In the genomic region with DNA sequence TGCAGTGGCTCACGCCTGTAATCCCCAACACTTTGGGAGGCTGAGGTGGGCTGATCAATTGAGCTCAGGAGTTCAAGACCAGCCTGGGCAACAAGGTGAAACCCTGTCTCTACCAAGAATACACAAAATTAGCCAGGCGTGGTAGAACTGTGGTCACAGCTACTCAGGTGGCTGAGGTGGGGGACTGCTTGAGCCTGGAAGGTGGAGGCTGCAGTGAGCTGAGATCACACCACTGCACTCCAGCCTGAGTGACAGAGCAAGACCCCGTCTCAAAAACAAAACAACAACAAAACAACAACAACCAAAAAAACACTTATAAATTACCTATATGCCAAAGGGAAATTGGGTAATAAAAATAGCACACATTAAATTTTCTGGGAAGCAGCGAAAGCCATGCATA, we compare ENCODE assay signal across 9 cellular contexts.
DNase-seq lines count a peak whose midpoint lies in the region; ATAC-seq and TF ChIP-seq lines count a peak whose summit lies in the region.
"Had no signal": no experiment of that assay in that cellular context is flagged by ENCODE, and none has a peak within 500 bp of the region (broad histone marks: within the 10 kb centered on the region; RNA-seq: fewer than 3 reads in every experiment).

No MANE protein-coding gene starts in this region.

- peak overlapping the region; percentile 94 to 96 for H3K27ac Mint-ChIP-seq in T-cell
- H3K27ac Mint-ChIP-seq in nephron, result peak overlapping the region in 2 of 3 experiments; percentile 23 to 62

- H3K4me1 Mint-ChIP-seq in T-cell (peaks cover 88 to 94% (median 93%) of the 10 kb centered on the region in 3 donors), nephron (peaks cover 46% of the 10 kb centered on the region)

- ATAC-seq in GM18505 (IDR thresholded peaks at IDR 0.05; ENCODE audit: unreplicated experiment), result peak; percentile 44
- ATAC-seq in GM21576 (IDR thresholded peaks at IDR 0.05; ENCODE audit: unreplicated experiment), result peak; percentile 66
- peak in 1 of 4 experiments; percentile 21 for ATAC-seq in T-cell (replicated peaks in 1 of 4)
- no peak for ATAC-seq in left lobe of liver
- ATAC-seq: esophagus mucosa had no signal

- no peak for TF ChIP-seq EP300 in ovary (IDR thresholded peaks at IDR 0.05)

- H3K4me3 ChIP-seq in ovary, result no peak overlapping the region

- no peak overlapping the region for H3K27ac ChIP-seq in ovary

- CTCF ChIA-PET in T-cell (lab: Charles Lee), result no interaction called here

- no peaks in the 10 kb centered on the region for H3K27me3 Mint-ChIP-seq in T-cell
- H3K27me3 Mint-ChIP-seq in nephron (ENCODE audit: low read depth), result no peaks in the 10 kb centered on the region

- H3K36me3 Mint-ChIP-seq in T-cell (peaks cover 22% of the 10 kb centered on the region), nephron (ENCODE audit: low read depth) (peaks cover 18% of the 10 kb centered on the region)

- TF ChIP-seq POLR2A in GM18505 (IDR thresholded peaks at IDR 0.05; ENCODE audit: borderline replicate concordance, extremely low read depth, insufficient read depth, insufficient read length) (no peak), ovary (IDR thresholded peaks at IDR 0.05) (no peak)

- WGBS in ovary, 3 donors, result 94 to 96% (median 96%) methylated on average over 4 of the region's 4 CpGs

- intact Hi-C loops in ovary (cut with DNase I), result no loop called here

- TF ChIP-seq CTCF in nephron (IDR thresholded peaks at IDR 0.05; ENCODE audit: unreplicated experiment in 3 of 3), result no peak
- no peak for TF ChIP-seq CTCF in ovary (IDR thresholded peaks at IDR 0.05)

- peaks cover 7 to 11% (median 9%) of the 10 kb centered on the region in 3 donors for H3K9me3 Mint-ChIP-seq in T-cell
- peaks cover 19% of the 10 kb centered on the region for H3K9me3 Mint-ChIP-seq in nephron

- no peaks in the 10 kb centered on the region for H3K27me3 ChIP-seq in ovary

- no peaks in the 10 kb centered on the region for H3K36me3 ChIP-seq in ovary

- peaks cover 0 to 3% of the 10 kb centered on the region in 2 donors for H3K9me3 ChIP-seq in ovary

- POLR2A ChIA-PET in T-cell (lab: Charles Lee), result no interaction called here

- DNase-seq in T-cell (peak in 1 of 34 experiments; percentile 6), left lobe of liver (ENCODE audit: low spot score) (no peak), iPS-NIHi11 (ENCODE audit: low spot score) (no peak), OCI-M1 (lab: John Stamatoyannopoulos, UW) (no peak), ovary (no peak)

- H3K4me1 ChIP-seq in ovary (ENCODE audit: insufficient read depth), result peaks cover 14% of the 10 kb centered on the region

- H3K4me3 Mint-ChIP-seq in T-cell (peak overlapping the region; percentile 71 to 76 (median 73)), nephron (no peak overlapping the region)

Comparison
In these comparisons a context has a peak if more than half of its experiments do, and no peak if none do; other contexts are left out.
1. H3K4me3 Mint-ChIP-seq: peak in T-cell (3 of 3); none in nephron (0 of 3).